In genomic region chr15:97909291-97909891, GRCh38 we compare ENCODE assay signal across 8 cellular contexts. TPM values are rescaled to one million over a fixed set of nuclear protein-coding genes. Genes with fewer than 3 reads are reported as not detected.
DNase-seq lines count a peak whose midpoint lies in the region; ATAC-seq and TF ChIP-seq lines count a peak whose summit lies in the region.

No MANE protein-coding gene starts in this region.

- H3K4me3 ChIP-seq in colonic mucosa (no peak overlapping the region), liver (ENCODE audit: low read depth in 1 of 3, low read length in 3 of 3) (no peak overlapping the region)

- H3K27me3 Mint-ChIP-seq in activated B cell treated with CpG ODN at 0.5 μM for 24 hours, result peaks cover 8% of the 10 kb centered on the region

- H3K4me1 Mint-ChIP-seq in activated B cell treated with CpG ODN at 0.5 μM for 24 hours, result no peaks in the 10 kb centered on the region

- ATAC-seq in HG02678 (IDR thresholded peaks at IDR 0.05; ENCODE audit: unreplicated experiment) (peak; percentile 97), activated B cell treated with CpG ODN at 0.5 μM for 24 hours (ENCODE audit: low read depth) (peak; percentile 71)

- H3K36me3 ChIP-seq in colonic mucosa (no peaks in the 10 kb centered on the region), liver (ENCODE audit: control insufficient read depth in 4 of 4, insufficient read depth in 3 of 4, low read depth in 1 of 4, low read length in 3 of 4) (no peaks in the 10 kb centered on the region)

- no peak overlapping the region for H3K27ac Mint-ChIP-seq in activated B cell treated with CpG ODN at 0.5 μM for 24 hours

- H3K4me1 ChIP-seq in colonic mucosa, result no peaks in the 10 kb centered on the region
- H3K4me1 ChIP-seq in liver (ENCODE audit: control insufficient read depth in 4 of 4, insufficient read depth in 4 of 4, low read length in 3 of 4), result peaks cover 0 to under 1% (median 0%) of the 10 kb centered on the region in 4 donors

- H3K9me3 ChIP-seq in colonic mucosa, result no peaks in the 10 kb centered on the region
- H3K9me3 ChIP-seq in liver (ENCODE audit: control insufficient read depth in 4 of 4, low read length in 3 of 4), result no peaks in the 10 kb centered on the region

- CTCF ChIA-PET in activated B cell treated with CpG ODN at 0.5 μM for 24 hours (lab: Charles Lee), result interaction anchor here (1.0 kb wide), 1 partner anchor 269 kb away, joined by 8 read pairs; no protein-coding TSS in a partner anchor

- no peaks in the 10 kb centered on the region for H3K9me3 Mint-ChIP-seq in activated B cell treated with CpG ODN at 0.5 μM for 24 hours

- intact Hi-C loops in activated B cell treated with CpG ODN at 0.5 μM for 24 hours (cut with micrococcal nuclease) (loop anchor here (1.0 to 5.0 kb wide), 3 partner anchors 51 to 518 kb away; partner anchors contain the start of gene ARRDC4), colonic mucosa (cut with DNase I) (loop anchor here (2.0 to 10.0 kb wide), 4 partner anchors 177 to 515 kb away; no protein-coding TSS in a partner anchor)

- no peak overlapping the region for H3K27ac ChIP-seq in colonic mucosa
- no peak overlapping the region for H3K27ac ChIP-seq in liver (ENCODE audit: low read depth in 1 of 2, low read length in 2 of 2)

- no peak overlapping the region for H3K4me3 Mint-ChIP-seq in activated B cell treated with CpG ODN at 0.5 μM for 24 hours

- no peaks in the 10 kb centered on the region for H3K36me3 Mint-ChIP-seq in activated B cell treated with CpG ODN at 0.5 μM for 24 hours (ENCODE audit: low read depth)

- H3K27me3 ChIP-seq in colonic mucosa (no peaks in the 10 kb centered on the region), liver (ENCODE audit: control insufficient read depth in 4 of 4, insufficient read depth in 4 of 4, low read length in 3 of 4) (peaks cover 0 to 14% (median 1%) of the 10 kb centered on the region in 4 donors)

- H3K9ac ChIP-seq in colonic mucosa (ENCODE audit: low read depth in 2 of 2, low read length in 2 of 2) (no peak overlapping the region), liver (ENCODE audit: low read depth in 1 of 2, low read length in 2 of 2) (no peak overlapping the region)

- DNase-seq in 8988T (peak; percentile 18), NCI-H146 (lab: John Stamatoyannopoulos, UW) (peak; percentile 67), activated B cell treated with CpG ODN at 0.5 μM for 24 hours (peak; percentile 36), colonic mucosa (peak; percentile 77)
- peak; percentile 11 for DNase-seq in stimulated activated CD8-positive, alpha-beta memory T cell treated with anti-CD3 and anti-CD28 coated beads, Interleukin-12 subunit alpha, Interleukin-12 subunit beta, amount 100 ng/mL, for 24 hours (ENCODE audit: extremely low read depth)

- POLR2A ChIA-PET in activated B cell treated with CpG ODN at 0.5 μM for 24 hours (lab: Charles Lee), result no interaction called here

- WGBS in liver, result 1% methylated on average over 3 of the region's 3 CpGs

- TF ChIP-seq CTCF in GM12873 (IDR thresholded peaks at IDR 0.05; ENCODE audit: insufficient read depth, low read depth, low read length, missing control alignments) (peak; percentile 93), activated B cell treated with CpG ODN at 0.5 μM for 24 hours (IDR thresholded peaks at IDR 0.05) (no peak), colonic mucosa (IDR thresholded peaks at IDR 0.05) (peak; percentile 92), liver (IDR thresholded peaks at IDR 0.05; ENCODE audit: low read depth, low read length, missing input control) (peak; percentile 97)

- TF ChIP-seq RAD21 in liver (IDR thresholded peaks at IDR 0.05), result peak; percentile 93 to 97

TF ChIP-seq in liver, 16 proteins besides CTCF, POLR2A, EP300 and RAD21:
- no peak for TF ChIP-seq JUND (IDR thresholded peaks at IDR 0.05)
- TF ChIP-seq TAF1 (conservative IDR thresholded peaks at IDR 0.05), result no peak
- no peak for TF ChIP-seq EGR1 (IDR thresholded peaks at IDR 0.05; ENCODE audit: low read depth in 2 of 2)
- no peak for TF ChIP-seq GABPA (IDR thresholded peaks at IDR 0.05 in 1 of 2, conservative IDR thresholded peaks at IDR 0.05 in 1 of 2)
- no peak for TF ChIP-seq HNF4G (IDR thresholded peaks at IDR 0.05)
- no peak for TF ChIP-seq YY1 (IDR thresholded peaks at IDR 0.05)
- TF ChIP-seq SP1 (IDR thresholded peaks at IDR 0.05), result no peak
- TF ChIP-seq FOXA2 (IDR thresholded peaks at IDR 0.05), result no peak
- TF ChIP-seq FOXA1 (IDR thresholded peaks at IDR 0.05), result no peak
- no peak for TF ChIP-seq ATF3 (IDR thresholded peaks at IDR 0.05)
- no peak for TF ChIP-seq NR2F2 (IDR thresholded peaks at IDR 0.05)
TF ChIP-seq in liver: peak in this region for 0.

RNA-seq across cellular contexts. Expression of gene ARRDC4, which starts 51.1 kb away (rescaled TPM):
- total RNA-seq in activated B cell treated with CpG ODN at 0.5 μM for 24 hours, result 1.8 and 2.0 TPM in 2 replicates
- total RNA-seq in colonic mucosa, result 10 to 100 TPM; 23.4 to 73.9 TPM
- 10 to 100 TPM in 1 of 2 donors, 1 to 10 TPM in 1; 3.4 to 13.4 TPM for total RNA-seq in liver
- 1 to 10 TPM; 2.5 to 4.5 TPM for polyA plus RNA-seq in liver

Comparison
In these comparisons a context has a peak if more than half of its experiments do, and no peak if none do; other contexts are left out.
1. DNase-seq: peak in every context shown above with its lines; median percentile 77 in colonic mucosa; 67 in NCI-H146; 36 in activated B cell treated with CpG ODN at 0.5 μM for 24 hours; 18 in 8988T; 11 in stimulated activated CD8-positive, alpha-beta memory T cell treated with anti-CD3 and anti-CD28 coated beads, Interleukin-12 subunit alpha, Interleukin-12 subunit beta, amount 100 ng/mL, for 24 hours.